Comparison of ENCODE assay signal across 7 cellular contexts in the genomic region with DNA sequence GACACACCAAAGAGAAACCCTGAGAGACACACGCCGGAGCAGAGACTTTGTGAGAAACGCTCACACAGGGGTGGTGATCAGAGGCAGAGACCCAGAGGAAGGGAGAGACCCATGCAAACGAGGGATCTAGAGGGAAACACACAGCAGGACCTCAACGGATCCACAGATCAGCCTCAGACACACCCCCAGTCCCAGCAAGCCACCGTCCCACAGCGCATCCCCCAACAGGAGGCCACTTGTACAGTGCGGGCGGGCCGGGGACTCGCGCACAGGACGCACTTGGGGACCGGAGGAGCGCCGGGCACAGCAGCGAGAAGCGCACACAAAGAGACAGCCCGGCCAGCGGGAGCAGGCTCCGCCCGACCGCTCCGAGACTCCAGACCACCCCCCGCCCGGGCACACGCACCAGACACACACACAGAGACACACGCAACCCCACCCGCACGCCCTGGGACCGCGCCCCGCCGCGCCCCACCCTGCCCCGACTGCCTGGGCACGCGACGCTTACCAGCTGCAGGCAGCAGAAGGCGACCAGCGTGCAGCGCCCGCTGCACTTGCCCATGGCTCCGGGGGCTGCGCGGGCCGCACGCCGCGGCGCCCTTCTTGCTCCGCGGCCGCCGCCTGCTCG. TPM values are rescaled to one million over a fixed set of nuclear protein-coding genes. Genes with fewer than 3 reads are reported as not detected.
A peak's percentile ranks its signal among the peaks of the same experiment; 100 is the strongest.
DNase-seq lines count a peak whose midpoint lies in the region; ATAC-seq and TF ChIP-seq lines count a peak whose summit lies in the region.

No MANE protein-coding gene starts in this region.

- H3K9me3 ChIP-seq in MG63, result no peaks in the 10 kb centered on the region

- H3K4me3 Mint-ChIP-seq in dendritic cell treated with granulocyte-macrophage colony-stimulating factor and Interleukin-4, amounts not matched to agents 40 ng/mL and 50 ng/mL, for 4 days, result peak overlapping the region; percentile 56
- peak overlapping the region; percentile 12 to 87 (median 79) for H3K4me3 Mint-ChIP-seq in naive B cell

- no peaks in the 10 kb centered on the region for H3K9me3 Mint-ChIP-seq in dendritic cell treated with granulocyte-macrophage colony-stimulating factor and Interleukin-4, amounts not matched to agents 40 ng/mL and 50 ng/mL, for 4 days
- H3K9me3 Mint-ChIP-seq in naive B cell, result peaks cover 0 to 4% (median 0%) of the 10 kb centered on the region in 7 donors

- intact Hi-C loops in dendritic cell treated with granulocyte-macrophage colony-stimulating factor and Interleukin-4, amounts not matched to agents 40 ng/mL and 50 ng/mL, for 4 days (cut with micrococcal nuclease), result no loop called here

- H3K36me3 ChIP-seq in MG63, result no peaks in the 10 kb centered on the region

- no peak for TF ChIP-seq POLR2A in GM18505 (IDR thresholded peaks at IDR 0.05; ENCODE audit: borderline replicate concordance, extremely low read depth, insufficient read depth, insufficient read length)

- H3K36me3 Mint-ChIP-seq in dendritic cell treated with granulocyte-macrophage colony-stimulating factor and Interleukin-4, amounts not matched to agents 40 ng/mL and 50 ng/mL, for 4 days (ENCODE audit: low read depth), result no peaks in the 10 kb centered on the region
- H3K36me3 Mint-ChIP-seq in naive B cell, result no peaks in the 10 kb centered on the region

- no peak overlapping the region for H3K27ac Mint-ChIP-seq in dendritic cell treated with granulocyte-macrophage colony-stimulating factor and Interleukin-4, amounts not matched to agents 40 ng/mL and 50 ng/mL, for 4 days
- peak overlapping the region in 2 of 6 donors; percentile 49 to 66 for H3K27ac Mint-ChIP-seq in naive B cell

- H3K4me3 ChIP-seq in MG63, result peak overlapping the region; percentile 39

- peak; percentile 28 to 46 for ATAC-seq in naive B cell (ENCODE audit: low read depth in 2 of 2)
- ATAC-seq in HG03565 (IDR thresholded peaks at IDR 0.05; ENCODE audit: unreplicated experiment), result no peak
- no peak for ATAC-seq in GM18505 (IDR thresholded peaks at IDR 0.05; ENCODE audit: unreplicated experiment)
- no peak for ATAC-seq in GM19452 (IDR thresholded peaks at IDR 0.05; ENCODE audit: unreplicated experiment)

- peaks cover 13% of the 10 kb centered on the region for H3K27me3 ChIP-seq in MG63

- peaks cover 15% of the 10 kb centered on the region for H3K4me1 Mint-ChIP-seq in dendritic cell treated with granulocyte-macrophage colony-stimulating factor and Interleukin-4, amounts not matched to agents 40 ng/mL and 50 ng/mL, for 4 days (ENCODE audit: low read depth)
- peaks cover 16 to 28% (median 25%) of the 10 kb centered on the region in 3 donors for H3K4me1 Mint-ChIP-seq in naive B cell

- H3K27me3 Mint-ChIP-seq in dendritic cell treated with granulocyte-macrophage colony-stimulating factor and Interleukin-4, amounts not matched to agents 40 ng/mL and 50 ng/mL, for 4 days, result peaks cover 75% of the 10 kb centered on the region
- peaks cover 54 to 70% (median 66%) of the 10 kb centered on the region in 3 donors for H3K27me3 Mint-ChIP-seq in naive B cell

- DNase-seq in EL (peak; percentile 18), MG63 (peak; percentile 51), naive B cell (no peak)

RNA-seq across cellular contexts. Expression of a gene that starts 0.6 kb away (rescaled TPM):
- total RNA-seq in MG63 (2014; rRNA removed; shearing (Covaris generic); ENCODE audit: low replicate concordance), result 0.43 and 1.0 TPM in 2 replicates
- not detected for polyA plus RNA-seq in naive B cell (ENCODE audit: low read depth in 6 of 6)

RNA-seq across cellular contexts. Expression of a gene that starts 57.5 kb away (rescaled TPM):
- total RNA-seq in MG63 (2014; rRNA removed; shearing (Covaris generic); ENCODE audit: low replicate concordance), result 115 and 183 TPM in 2 replicates
- 10 to 100 TPM; 61.8 to 97.0 (median 90.0) TPM for polyA plus RNA-seq in naive B cell (ENCODE audit: low read depth in 6 of 6)

RNA-seq across cellular contexts. Expression of a gene that starts 57.7 kb away (rescaled TPM):
- 70.5 and 80.4 TPM in 2 replicates for total RNA-seq in MG63 (2014; rRNA removed; shearing (Covaris generic); ENCODE audit: low replicate concordance)
- polyA plus RNA-seq in naive B cell (ENCODE audit: low read depth in 6 of 6), result 10 to 100 TPM; 44.4 to 70.6 (median 50.6) TPM

Comparison
In these comparisons a context has a peak if more than half of its experiments do, and no peak if none do; other contexts are left out.
1. ATAC-seq: peak in naive B cell (2 of 2); none in HG03565 (single experiment), GM18505 (single experiment) and GM19452 (single experiment).